8 cellular contexts compared by ENCODE assay signal in genomic region chr1:206467915-206468314, GRCh38. TPM values are rescaled to one million over a fixed set of nuclear protein-coding genes. Genes with fewer than 3 reads are reported as not detected.
A peak's percentile ranks its signal among the peaks of the same experiment; 100 is the strongest.
DNase-seq lines count a peak whose midpoint lies in the region; ATAC-seq and TF ChIP-seq lines count a peak whose summit lies in the region.
"Had no signal": no experiment of that assay in that cellular context is flagged by ENCODE, and none has a peak within 500 bp of the region (broad histone marks: within the 10 kb centered on the region; RNA-seq: fewer than 3 reads in every experiment).

No MANE protein-coding gene starts in this region.

- no peak for TF ChIP-seq POLR2A in sigmoid colon (IDR thresholded peaks at IDR 0.05)

- peaks cover 87% of the 10 kb centered on the region for H3K4me1 Mint-ChIP-seq in HFFc6 (ENCODE audit: low read depth)

- no peak for ATAC-seq in HG03460 (IDR thresholded peaks at IDR 0.05; ENCODE audit: unreplicated experiment)
- ATAC-seq in GM21367 (IDR thresholded peaks at IDR 0.05; ENCODE audit: unreplicated experiment), result no peak
- ATAC-seq: body of pancreas had no signal

- no peak overlapping the region; the same call in 1 of the 2 replicates for H3K4me3 Mint-ChIP-seq in HFFc6

- 51 to 74% methylated on average over 9 of the region's 9 CpGs for WGBS in sigmoid colon, 2 donors

- no peak for TF ChIP-seq EP300 in sigmoid colon (IDR thresholded peaks at IDR 0.05)

- H3K27me3 Mint-ChIP-seq in HFFc6 (ENCODE audit: insufficient read depth), result peaks cover 14% of the 10 kb centered on the region

- peaks cover 0 to 20% (median 19%) of the 10 kb centered on the region in 4 donors for H3K4me1 ChIP-seq in sigmoid colon

- peaks cover 0 to 20% (median 0%) of the 10 kb centered on the region in 3 donors for H3K27me3 ChIP-seq in sigmoid colon

- H3K27ac ChIP-seq in sigmoid colon, result no peak overlapping the region
- H3K27ac ChIP-seq: body of pancreas had no signal

- in situ Hi-C loops in GM13976 (cut with MboI; ENCODE audit: low sequenced_read_pairs, unreplicated experiment), result no loop called here

- TF ChIP-seq CTCF in GM13976 (IDR thresholded peaks at IDR 0.05; ENCODE audit: borderline replicate concordance, control extremely low read depth, extremely low read depth, insufficient read depth, missing control alignments) (no peak), sigmoid colon (IDR thresholded peaks at IDR 0.05) (no peak), HFFc6 (IDR thresholded peaks at IDR 0.05) (no peak)

- H3K36me3 ChIP-seq in sigmoid colon, result no peaks in the 10 kb centered on the region

- intact Hi-C loops in sigmoid colon (cut with DNase I), result no loop called here

- DNase-seq in GM13976 (ENCODE audit: low spot score) (peak; percentile 56), NOMO-1 treated with DMSO at 0.1 percent for 48 hours (lab: John Stamatoyannopoulos, UW; ENCODE audit: unreplicated experiment) (peak; percentile 96), dermis blood vessel endothelial cell (peak; percentile 21), sigmoid colon (peak; percentile 83), HFFc6 (no peak)

- H3K9me3 Mint-ChIP-seq in HFFc6, result no peaks in the 10 kb centered on the region

- H3K9me3 ChIP-seq in sigmoid colon, result no peaks in the 10 kb centered on the region
- H3K9me3 ChIP-seq: body of pancreas had no signal

- H3K27ac Mint-ChIP-seq in HFFc6, result no peak overlapping the region

- peaks cover 6% of the 10 kb centered on the region for H3K36me3 Mint-ChIP-seq in HFFc6 (ENCODE audit: low read depth)

- no peak overlapping the region for H3K4me3 ChIP-seq in sigmoid colon
- H3K4me3 ChIP-seq: body of pancreas had no signal

RNA-seq across cellular contexts. Expression of gene IKBKE, which starts 2.4 kb away (rescaled TPM):
- total RNA-seq in dermis blood vessel endothelial cell, result 23.3 and 33.9 TPM in 2 replicates
- total RNA-seq in sigmoid colon, result 1 to 10 TPM; 1.6 to 3.2 (median 2.7) TPM
- polyA plus RNA-seq in sigmoid colon, result 10 to 100 TPM in 1 of 3 donors, 1 to 10 TPM in 2; 7.2 to 23.2 (median 9.9) TPM
- 10 to 100 TPM; 15.1 to 19.6 (median 17.1) TPM for total RNA-seq in HFFc6 (2021; fragmentation: NEBNext Ultra II Directional; extraction: Animal tissue kit (Norgen Biotek cat#: 25700))

RNA-seq across cellular contexts. Expression of gene RASSF5, which starts 39.4 kb away (rescaled TPM):
- total RNA-seq in dermis blood vessel endothelial cell (0.33 and 0.51 TPM in 2 replicates), sigmoid colon (1 to 10 TPM; 3.6 to 6.9 (median 4.8) TPM)
- polyA plus RNA-seq in sigmoid colon, result 10 to 100 TPM in 1 of 3 donors, 1 to 10 TPM in 2; 2.5 to 25.9 (median 4.2) TPM
- 1 to 10 TPM in 2 of 6 experiments, under 1 TPM in 4; 0.52 to 1.1 (median 0.82) TPM for total RNA-seq in HFFc6 (2021; fragmentation: NEBNext Ultra II Directional; extraction: Animal tissue kit (Norgen Biotek cat#: 25700))
